31 cellular contexts compared by ENCODE assay signal in the genomic region with DNA sequence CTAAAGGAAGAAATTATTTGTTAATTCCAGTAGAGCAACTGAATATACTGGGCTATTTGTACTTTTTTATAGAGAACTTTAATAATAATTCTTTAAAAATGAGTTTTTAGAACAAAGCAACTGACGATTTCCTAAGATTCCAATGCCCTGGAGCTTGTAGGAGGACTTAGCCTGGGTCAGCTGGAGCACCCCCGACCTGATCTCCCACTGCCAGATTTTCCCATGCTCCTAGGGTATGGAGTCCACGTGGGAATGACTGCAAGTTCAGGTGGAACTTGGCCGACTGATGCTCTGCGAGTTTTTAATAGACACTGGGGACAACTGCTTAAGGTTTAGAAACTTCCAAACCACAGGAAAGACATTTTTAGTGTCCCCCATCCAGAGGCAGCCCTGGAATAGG. TPM values are rescaled to one million over a fixed set of nuclear protein-coding genes. Genes with fewer than 3 reads are reported as not detected.
"Had no signal": no experiment of that assay in that cellular context is flagged by ENCODE, and none has a peak within 500 bp of the region (broad histone marks: within the 10 kb centered on the region; RNA-seq: fewer than 3 reads in every experiment).

No MANE protein-coding gene starts in this region.

- H3K36me3 ChIP-seq: colonic mucosa, esophagus squamous epithelium, gastrocnemius medialis, heart right ventricle, left lung, lower lobe of right lung had no signal

- H3K27me3 ChIP-seq: colonic mucosa, gastrocnemius medialis had no signal

- H3K4me3 ChIP-seq: colonic mucosa, esophagus squamous epithelium, gastrocnemius medialis, heart right ventricle, left lung, lower lobe of right lung, mucosa of descending colon had no signal

- H3K27ac ChIP-seq: colonic mucosa, epithelial cell of prostate, esophagus squamous epithelium, gastrocnemius medialis, heart right ventricle, left lung, lower lobe of right lung had no signal

- H3K9me3 ChIP-seq: colonic mucosa, esophagus squamous epithelium, gastrocnemius medialis, heart right ventricle, left lung, lower lobe of right lung, mucosa of descending colon had no signal

- DNase-seq: colonic mucosa; cortex of kidney; effector CD8-positive, alpha-beta T cell; effector memory CD8-positive, alpha-beta T cell; endodermal cell; erythroblast; esophagus squamous epithelium; foreskin fibroblast; foreskin melanocyte; gastrocnemius medialis; glutamatergic neuron; head of caudate nucleus; heart right ventricle; hippocampal formation; left cardiac atrium; left lung; left ventricle myocardium superior; lower lobe of right lung; mesenchymal stem cell; mucosa of descending colon; naive B cell had no signal

- H3K4me1 ChIP-seq: colonic mucosa, esophagus squamous epithelium, gastrocnemius medialis, heart right ventricle, left lung, lower lobe of right lung had no signal

RNA-seq across cellular contexts. Expression of a gene that starts 25.5 kb away (rescaled TPM):
- total RNA-seq: dermis microvascular lymphatic vessel endothelial cell, esophagus mucosa, esophagus squamous epithelium, gastrocnemius medialis, glomerular endothelial cell, heart right ventricle, kidney epithelial cell, left cardiac atrium, left lung, left ventricle myocardium superior, lower leg skin, lower lobe of right lung, lung microvascular endothelial cell, mesenteric fat pad, mesothelial cell of epicardium, myocyte had no signal
